ENCODE assay signal across 9 cellular contexts in the genomic region with DNA sequence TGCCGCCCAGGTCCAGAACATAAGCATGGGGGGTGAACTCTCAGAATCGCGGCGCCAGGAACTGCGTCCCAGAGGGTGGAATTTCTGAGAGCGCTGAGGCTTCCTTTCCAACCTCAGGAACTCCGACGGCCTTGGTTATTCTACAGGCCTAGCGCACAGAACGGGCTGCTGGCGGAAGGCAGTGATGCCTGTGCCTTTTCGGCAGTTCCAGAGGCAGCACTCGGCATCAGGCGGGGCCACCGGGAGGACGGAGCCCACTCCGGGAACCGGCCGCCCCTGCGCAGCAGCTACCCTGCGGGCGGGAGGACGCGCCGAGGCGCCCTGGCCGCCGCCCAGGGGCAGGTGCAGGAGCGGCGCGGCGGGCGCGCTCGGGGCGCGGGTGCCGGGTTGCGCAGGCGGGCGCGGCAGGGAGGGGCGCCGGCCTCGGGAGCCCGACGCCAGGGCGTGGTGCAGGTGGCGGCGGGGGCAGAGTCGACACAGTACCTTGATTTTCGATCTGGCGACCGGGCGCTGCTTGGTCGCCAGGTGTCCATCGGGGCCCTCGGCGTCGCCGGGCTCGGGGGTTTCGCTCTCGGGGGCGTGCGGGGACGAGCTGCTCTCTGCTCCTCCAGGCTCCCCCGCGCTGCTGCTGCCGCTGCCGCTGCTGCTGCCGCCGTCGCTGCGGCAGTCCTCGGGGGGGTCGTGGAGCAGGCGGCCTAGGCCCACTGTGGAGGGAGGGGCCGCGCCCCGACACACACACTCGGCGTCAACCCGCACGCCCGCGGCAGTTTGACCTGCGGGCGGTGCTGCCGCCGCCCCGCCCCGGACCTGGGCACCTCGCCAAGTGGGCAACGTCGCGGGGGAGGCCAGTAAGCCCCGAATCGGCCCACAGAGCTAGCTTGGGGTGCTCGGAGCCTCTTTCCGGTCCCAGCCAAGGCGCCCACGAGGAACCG. TPM values are rescaled to one million over a fixed set of nuclear protein-coding genes. Genes with fewer than 3 reads are reported as not detected.
DNase-seq lines count a peak whose midpoint lies in the region; ATAC-seq, FAIRE-seq and TF ChIP-seq lines count a peak whose summit lies in the region.
"Had no signal": no experiment of that assay in that cellular context is flagged by ENCODE, and none has a peak within 500 bp of the region (broad histone marks: within the 10 kb centered on the region; RNA-seq: fewer than 3 reads in every experiment).

No MANE protein-coding gene starts in this region.

- no peak for FAIRE-seq in keratinocyte (lab: Jason Lieb, UNC)

- H3K4me1 ChIP-seq in Caco-2 = peaks cover 30% of the 10 kb centered on the region
- H3K4me1 ChIP-seq in keratinocyte (ENCODE audit: control insufficient read depth, extremely low read depth, insufficient read depth, low read length) = peaks cover 22% of the 10 kb centered on the region
- peaks cover 4 to 26% of the 10 kb centered on the region in 2 donors for H3K4me1 ChIP-seq in thoracic aorta (ENCODE audit: control insufficient read depth in 1 of 2, low read depth in 2 of 2)

- H3K9me1 ChIP-seq in keratinocyte (ENCODE audit: control insufficient read depth, extremely low read depth, insufficient read depth, low read length) = no peaks in the 10 kb centered on the region

- peak overlapping the region; percentile 76 for H3K4me2 ChIP-seq in keratinocyte (ENCODE audit: control insufficient read depth, extremely low read depth, insufficient read depth, low read depth, low read length)

- no TSS peak for BruUV-seq in Caco-2 (replicated peaks; lab: Mats Ljungman, UMichigan)

- H3K4me3 ChIP-seq in Caco-2 (ENCODE audit: low read depth, low read length) = peak overlapping the region; percentile 83
- peak overlapping the region; percentile 69 to 90 (median 81) for H3K4me3 ChIP-seq in keratinocyte (ENCODE audit: control insufficient read depth in 2 of 3, extremely low read depth in 1 of 3, insufficient read depth in 2 of 3, low read depth in 1 of 3, low read length in 3 of 3)
- peak overlapping the region; percentile 67 for H3K4me3 ChIP-seq in thoracic aorta

- intact Hi-C loops in Caco-2 (cut with micrococcal nuclease; ENCODE audit: unreplicated experiment) = loop anchor here (10.0 kb wide), 1 partner anchor 218 kb away; no protein-coding TSS in a partner anchor

- DNase-seq in Caco-2 = peak; percentile 49 to 63
- peak; percentile 31 for DNase-seq in M059J (ENCODE audit: low read depth)
- DNase-seq in activated naive CD8-positive, alpha-beta T cell treated with anti-CD3 and anti-CD28 coated beads for 36 hours = peak; percentile 31
- no peak for DNase-seq in keratinocyte (ENCODE audit: low read depth, low spot score)
- no peak for DNase-seq in thoracic aorta (ENCODE audit: low spot score)
- no peak for DNase-seq in cerebellum (ENCODE audit: low spot score)

- TF ChIP-seq CTCF in Caco-2 (IDR thresholded peaks at IDR 0.05; ENCODE audit: insufficient read depth in 1 of 2, low read depth in 1 of 2, low read length in 1 of 2, severe bottlenecking in 1 of 2, unreplicated experiment in 1 of 2) (no peak), keratinocyte (optimal IDR thresholded peaks at IDR 0.05 in 1 of 3, IDR thresholded peaks at IDR 0.05 in 1 of 3, conservative IDR thresholded peaks at IDR 0.05 in 1 of 3; ENCODE audit: extremely low read depth in 1 of 3, insufficient read depth in 2 of 3, low read length in 3 of 3) (no peak), thoracic aorta (IDR thresholded peaks at IDR 0.05) (no peak)

- H3K27ac Mint-ChIP-seq in Caco-2 (ENCODE audit: unreplicated experiment) = no peak overlapping the region
- H3K27ac Mint-ChIP-seq in activated naive CD8-positive, alpha-beta T cell treated with anti-CD3 and anti-CD28 coated beads for 36 hours = no peak overlapping the region

- H3K79me2 ChIP-seq in keratinocyte (ENCODE audit: control insufficient read depth, insufficient read depth, low read length) = no peaks in the 10 kb centered on the region

- H3K27ac ChIP-seq in keratinocyte (ENCODE audit: control insufficient read depth, insufficient read depth, low read length) = peak overlapping the region; percentile 40
- no peak overlapping the region for H3K27ac ChIP-seq in thoracic aorta

- no peaks in the 10 kb centered on the region for H3K27me3 Mint-ChIP-seq in Caco-2 (ENCODE audit: insufficient read depth, unreplicated experiment)
- peaks cover 76% of the 10 kb centered on the region for H3K27me3 Mint-ChIP-seq in activated naive CD8-positive, alpha-beta T cell treated with anti-CD3 and anti-CD28 coated beads for 36 hours

- peak overlapping the region; percentile 67 for H3K9ac ChIP-seq in keratinocyte (ENCODE audit: control insufficient read depth, extremely low read depth, insufficient read depth, low read length)

- H3K9me3 ChIP-seq in Caco-2 (no peaks in the 10 kb centered on the region), keratinocyte (ENCODE audit: control insufficient read depth, low read depth, low read length) (no peaks in the 10 kb centered on the region), thoracic aorta (no peaks in the 10 kb centered on the region)

- no peak for ATAC-seq in thoracic aorta (ENCODE audit: insufficient number of reproducible peaks, low FRiP score, low read depth)
- no peak for ATAC-seq in HG03159 (IDR thresholded peaks at IDR 0.05; ENCODE audit: unreplicated experiment)
- no peak for ATAC-seq in GM19351 (IDR thresholded peaks at IDR 0.05; ENCODE audit: unreplicated experiment)

- peak overlapping the region; percentile 82 for H2AFZ ChIP-seq in keratinocyte (ENCODE audit: control insufficient read depth, low read length)

- CTCF ChIA-PET in Caco-2 (lab: Charles Lee) = no interaction called here

- dilution Hi-C loops in keratinocyte (cut with MboI; ENCODE audit: extremely low pct_ligation_motif_present, low sequenced_read_pairs) = no loop called here

- H3K9me3 Mint-ChIP-seq in Caco-2 (ENCODE audit: unreplicated experiment) = no peaks in the 10 kb centered on the region
- H3K9me3 Mint-ChIP-seq in activated naive CD8-positive, alpha-beta T cell treated with anti-CD3 and anti-CD28 coated beads for 36 hours = no peaks in the 10 kb centered on the region

- peaks cover 25% of the 10 kb centered on the region for H3K36me3 Mint-ChIP-seq in Caco-2 (ENCODE audit: insufficient read depth, unreplicated experiment)
- H3K36me3 Mint-ChIP-seq in activated naive CD8-positive, alpha-beta T cell treated with anti-CD3 and anti-CD28 coated beads for 36 hours = no peaks in the 10 kb centered on the region

- no peaks in the 10 kb centered on the region for H3K27me3 ChIP-seq in Caco-2 (replicated peaks; ENCODE audit: control insufficient read depth, insufficient read depth, low read length)
- H3K27me3 ChIP-seq in keratinocyte (ENCODE audit: control insufficient read depth, extremely low read depth, insufficient read depth, low read length) = no peaks in the 10 kb centered on the region
- peaks cover 4% of the 10 kb centered on the region for H3K27me3 ChIP-seq in thoracic aorta (replicated peaks; ENCODE audit: insufficient read depth)

- peaks cover 29% of the 10 kb centered on the region for H3K4me1 Mint-ChIP-seq in Caco-2 (ENCODE audit: low read depth, unreplicated experiment)
- peaks cover 5% of the 10 kb centered on the region for H3K4me1 Mint-ChIP-seq in activated naive CD8-positive, alpha-beta T cell treated with anti-CD3 and anti-CD28 coated beads for 36 hours

- H4K20me1 ChIP-seq in keratinocyte (ENCODE audit: control insufficient read depth, extremely low read depth, insufficient read depth, low read length) = peaks cover 5% of the 10 kb centered on the region

- H3K36me3 ChIP-seq in Caco-2 (ENCODE audit: control insufficient read depth, insufficient read depth, low read length) = no peaks in the 10 kb centered on the region
- peaks cover 0 to 4% of the 10 kb centered on the region in 2 experiments for H3K36me3 ChIP-seq in keratinocyte (ENCODE audit: control insufficient read depth in 2 of 2, extremely low read depth in 1 of 2, insufficient read depth in 2 of 2, low read length in 2 of 2)
- no peaks in the 10 kb centered on the region for H3K36me3 ChIP-seq in thoracic aorta

- H3K4me3 Mint-ChIP-seq in Caco-2 (ENCODE audit: unreplicated experiment) = peak overlapping the region; percentile 85
- peak overlapping the region; percentile 45 for H3K4me3 Mint-ChIP-seq in activated naive CD8-positive, alpha-beta T cell treated with anti-CD3 and anti-CD28 coated beads for 36 hours

- POLR2A ChIA-PET in Caco-2 (lab: Charles Lee) = no interaction called here

RNA-seq across cellular contexts. Expression of a gene that starts 1.3 kb away (rescaled TPM):
- total RNA-seq in Caco-2 (2022) (8.8 and 11.5 TPM in 2 replicates), thoracic aorta (under 1 TPM in 1 of 2 donors, not detected in 1; 0.71 TPM), cerebellum (not detected)
- 0.22 TPM in 1 of 2 replicates, not detected in the other for total RNA-seq in M059J (2014; rRNA removed; shearing (Covaris generic))
- not detected for total RNA-seq in activated naive CD8-positive, alpha-beta T cell treated with anti-CD3 and anti-CD28 coated beads for 36 hours
- 3.1 to 5.3 TPM (median 4.3 TPM) in 3 replicates for polyA plus RNA-seq in keratinocyte
- 2.1 TPM for polyA plus RNA-seq in keratinocyte (2011; ENCODE audit: low read depth)
- polyA plus RNA-seq in keratinocyte (2011; cell fraction: cytosol; rRNA removed) = 4.4 and 5.2 TPM in 2 replicates
- 3.9 and 5.0 TPM in 2 replicates for polyA plus RNA-seq in keratinocyte (2011; cell fraction: nucleus; rRNA removed)
- 5.6 and 6.3 TPM in 2 replicates for polyA plus RNA-seq in keratinocyte (2012; ENCODE audit: low replicate concordance)
- 5.6 to 8.7 TPM (median 6.7 TPM) in 3 replicates for polyA minus RNA-seq in keratinocyte
- polyA minus RNA-seq in keratinocyte (2011; cell fraction: cytosol; rRNA and poly(A)+ RNA removed) = 4.6 TPM
- 2.2 and 2.6 TPM in 2 replicates for polyA minus RNA-seq in keratinocyte (2011; cell fraction: nucleus; rRNA and poly(A)+ RNA removed)
- total RNA-seq: lung microvascular endothelial cell had no signal

Comparison
In these comparisons a context has a peak if more than half of its experiments do, and no peak if none do; other contexts are left out.
1. DNase-seq: peak in Caco-2 (2 of 2), M059J (single experiment) and activated naive CD8-positive, alpha-beta T cell treated with anti-CD3 and anti-CD28 coated beads for 36 hours (single experiment); none in keratinocyte (single experiment), thoracic aorta (single experiment) and cerebellum (single experiment).
2. Peak in every context shown above with its lines, with median percentiles within 50 percentile points of each other: H3K4me3 ChIP-seq.